Comparison of ENCODE assay signal across 8 cellular contexts in genomic region chr18:43571078-43571689, GRCh38.
A peak's percentile ranks its signal among the peaks of the same experiment; 100 is the strongest.
DNase-seq lines count a peak whose midpoint lies in the region; ATAC-seq, FAIRE-seq and TF ChIP-seq lines count a peak whose summit lies in the region.

No MANE protein-coding gene starts in this region.

- H2AFZ ChIP-seq in astrocyte (ENCODE audit: low read depth, low read length) = no peak overlapping the region

- ATAC-seq in Right ventricle myocardium superior (ENCODE audit: poor library complexity) = peak; percentile 56
- no peak for ATAC-seq in left ventricle myocardium superior
- peak; percentile 69 for ATAC-seq in HG02759 (IDR thresholded peaks at IDR 0.05; ENCODE audit: unreplicated experiment)

- H3K4me1 Mint-ChIP-seq in astrocyte (ENCODE audit: low read depth, unreplicated experiment) = no peaks in the 10 kb centered on the region

- H3K36me3 ChIP-seq in astrocyte (ENCODE audit: insufficient read depth, low read length) = no peaks in the 10 kb centered on the region
- H3K36me3 ChIP-seq in tibial artery = no peaks in the 10 kb centered on the region

- no peaks in the 10 kb centered on the region for H4K20me1 ChIP-seq in astrocyte (ENCODE audit: insufficient read depth, low read length)

- H3K27me3 Mint-ChIP-seq in astrocyte (ENCODE audit: low read depth, unreplicated experiment) = peaks cover 3% of the 10 kb centered on the region

- no peak overlapping the region for H3K27ac ChIP-seq in astrocyte (ENCODE audit: low read depth, low read length)
- H3K27ac ChIP-seq in tibial artery = no peak overlapping the region

- intact Hi-C loops in Right ventricle myocardium superior (cut with DNase I) = no loop called here
- intact Hi-C loops in left ventricle myocardium superior (cut with micrococcal nuclease) = no loop called here
- intact Hi-C loops in tibial artery (cut with DNase I; ENCODE audit: low total_unique reads) = no loop called here

- no peaks in the 10 kb centered on the region for H3K36me3 Mint-ChIP-seq in astrocyte (ENCODE audit: low read depth, unreplicated experiment)

- H3K9me3 ChIP-seq in astrocyte (ENCODE audit: insufficient read depth, low read depth, low read length) = no peaks in the 10 kb centered on the region
- H3K9me3 ChIP-seq in tibial artery = no peaks in the 10 kb centered on the region

- H3K27me3 ChIP-seq in astrocyte (ENCODE audit: insufficient read depth, low read length) = peaks cover 9% of the 10 kb centered on the region
- H3K27me3 ChIP-seq in tibial artery = no peaks in the 10 kb centered on the region

- FAIRE-seq in astrocyte (lab: Jason Lieb, UNC) = peak; percentile 56

- no peak overlapping the region for H3K4me3 Mint-ChIP-seq in astrocyte (ENCODE audit: unreplicated experiment)

- peak; percentile 87 for TF ChIP-seq CTCF in astrocyte (IDR thresholded peaks at IDR 0.05; ENCODE audit: insufficient read depth, low read depth, low read length)
- peak; percentile 52 to 56 for TF ChIP-seq CTCF in tibial artery (IDR thresholded peaks at IDR 0.05)

- H3K9me3 Mint-ChIP-seq in astrocyte (ENCODE audit: unreplicated experiment) = no peaks in the 10 kb centered on the region

- H3K4me2 ChIP-seq in astrocyte (ENCODE audit: low read length) = no peak overlapping the region

- no peak overlapping the region for H3K9ac ChIP-seq in astrocyte (ENCODE audit: low read length)

- H3K4me1 ChIP-seq in astrocyte (ENCODE audit: insufficient read depth, low read length) = no peaks in the 10 kb centered on the region
- H3K4me1 ChIP-seq in tibial artery = no peaks in the 10 kb centered on the region

- no peaks in the 10 kb centered on the region for H3K79me2 ChIP-seq in astrocyte (ENCODE audit: insufficient read depth, low read length)

- no peak overlapping the region for H3K4me3 ChIP-seq in astrocyte (ENCODE audit: insufficient read depth, low read depth, low read length)
- no peak overlapping the region for H3K4me3 ChIP-seq in tibial artery

- no peak for DNase-seq in Right ventricle myocardium superior
- DNase-seq in left ventricle myocardium superior = no peak
- peak; percentile 57 for DNase-seq in NCI-H2107 (lab: John Stamatoyannopoulos, UW)
- DNase-seq in astrocyte (ENCODE audit: low read depth) = peak; percentile 7
- peak; percentile 54 for DNase-seq in iPS-NIHi7 (ENCODE audit: extremely low spot score)
- no peak for DNase-seq in tibial artery
- no peak for DNase-seq in stimulated activated CD4-positive, alpha-beta T cell treated with anti-CD3 and anti-CD28 coated beads, Interleukin-12 subunit alpha, Interleukin-12 subunit beta, amount 100 ng/mL, for 4 hours

- no peak overlapping the region for H3K27ac Mint-ChIP-seq in astrocyte (ENCODE audit: unreplicated experiment)

Comparison
In these comparisons a context has a peak if more than half of its experiments do, and no peak if none do; other contexts are left out.
1. DNase-seq: peak in NCI-H2107 (single experiment), astrocyte (single experiment) and iPS-NIHi7 (single experiment); none in Right ventricle myocardium superior (single experiment), left ventricle myocardium superior (single experiment), tibial artery (0 of 2) and stimulated activated CD4-positive, alpha-beta T cell treated with anti-CD3 and anti-CD28 coated beads, Interleukin-12 subunit alpha, Interleukin-12 subunit beta, amount 100 ng/mL, for 4 hours (single experiment).